21 cellular contexts compared by ENCODE assay signal in the genomic region with DNA sequence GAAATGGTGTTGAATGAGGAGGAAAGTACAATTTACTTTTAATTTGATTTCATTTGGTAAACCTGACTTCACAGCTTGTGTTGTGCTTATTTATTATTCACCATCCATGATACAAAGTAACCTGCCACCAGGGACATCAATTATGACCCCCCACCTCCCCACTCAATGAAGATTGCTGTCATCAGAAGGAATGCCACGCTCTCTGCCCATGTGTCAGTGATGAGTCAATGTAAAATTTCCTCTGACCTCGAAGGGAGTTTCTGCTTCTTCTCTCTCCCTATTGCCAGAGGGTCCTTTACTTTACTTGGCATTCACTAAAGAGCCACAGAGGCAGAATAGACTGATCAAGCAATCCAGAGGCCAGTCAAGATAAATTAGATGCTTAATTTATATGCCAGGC.
DNase-seq lines count a peak whose midpoint lies in the region; ATAC-seq and TF ChIP-seq lines count a peak whose summit lies in the region.
"Had no signal": no experiment of that assay in that cellular context is flagged by ENCODE, and none has a peak within 500 bp of the region (broad histone marks: within the 10 kb centered on the region; RNA-seq: fewer than 3 reads in every experiment).

No MANE protein-coding gene starts in this region.

- ATAC-seq in HG02763 (IDR thresholded peaks at IDR 0.05; ENCODE audit: unreplicated experiment) = no peak
- ATAC-seq: left lobe of liver, mucosa of descending colon, sciatic nerve had no signal

- no peaks in the 10 kb centered on the region for H3K36me3 ChIP-seq in Karpas-422 (ENCODE audit: insufficient read depth, low read length)
- no peaks in the 10 kb centered on the region for H3K36me3 ChIP-seq in neuronal stem cell (replicated peaks in 1 of 2; ENCODE audit: control insufficient read depth in 2 of 2, insufficient read depth in 2 of 2, low read length in 2 of 2)
- H3K36me3 ChIP-seq: uterus had no signal

- H4K20me1 ChIP-seq in Karpas-422 (ENCODE audit: insufficient read depth, low read depth, low read length) = no peaks in the 10 kb centered on the region

- no peak overlapping the region for H3K23ac ChIP-seq in neuronal stem cell (ENCODE audit: low read depth, low read length, poor library complexity)

- H3K4me3 ChIP-seq in AG10803 (ENCODE audit: low read length) (no peak overlapping the region), Karpas-422 (ENCODE audit: low read length) (no peak overlapping the region), neuronal stem cell (ENCODE audit: low read length in 2 of 2) (no peak overlapping the region)
- H3K4me3 ChIP-seq: mucosa of descending colon, SK-N-MC, uterus had no signal

- H3K79me1 ChIP-seq in neuronal stem cell (ENCODE audit: low read depth, low read length) = no peaks in the 10 kb centered on the region

- no peaks in the 10 kb centered on the region for H3K4me1 ChIP-seq in Karpas-422 (ENCODE audit: low read length)
- no peaks in the 10 kb centered on the region for H3K4me1 ChIP-seq in neuronal stem cell (ENCODE audit: control insufficient read depth in 2 of 2, insufficient read depth in 1 of 2, low read depth in 1 of 2, low read length in 2 of 2)
- H3K4me1 ChIP-seq: uterus had no signal

- no peak overlapping the region for H2AK5ac ChIP-seq in neuronal stem cell (ENCODE audit: low read depth, low read length)

- H2BK120ac ChIP-seq in neuronal stem cell (ENCODE audit: low read depth, low read length) = no peak overlapping the region

- no peak overlapping the region for H3K18ac ChIP-seq in neuronal stem cell (ENCODE audit: low read length)

- H2BK12ac ChIP-seq in neuronal stem cell (ENCODE audit: low read length) = no peak overlapping the region

- H3K27me3 ChIP-seq in Karpas-422 (ENCODE audit: low read length) (no peaks in the 10 kb centered on the region), neuronal stem cell (ENCODE audit: control insufficient read depth in 3 of 3, insufficient read depth in 3 of 3, low read depth in 1 of 3, low read length in 3 of 3) (no peaks in the 10 kb centered on the region)
- H3K27me3 ChIP-seq: uterus had no signal

- H3K4me2 ChIP-seq in Karpas-422 (ENCODE audit: low read depth, low read length, poor library complexity, severe bottlenecking) (no peak overlapping the region), neuronal stem cell (ENCODE audit: insufficient read depth, low read length, poor library complexity, severe bottlenecking) (no peak overlapping the region)

- TF ChIP-seq CTCF in AG10803 (conservative IDR thresholded peaks at IDR 0.05; ENCODE audit: low read length) = no peak

- no peak overlapping the region for H2BK15ac ChIP-seq in neuronal stem cell (ENCODE audit: low read length)

- no peaks in the 10 kb centered on the region for H3K79me2 ChIP-seq in Karpas-422 (ENCODE audit: low read length)

- DNase-seq in AG10803 (ENCODE audit: low read depth) = peak; percentile 26
- DNase-seq in Karpas-422 = no peak
- peak; percentile 5 for DNase-seq in astrocyte of the hippocampus (ENCODE audit: low read depth, low spot score)
- DNase-seq in islet precursor cell = peak; percentile 60
- no peak for DNase-seq in neuronal stem cell (ENCODE audit: low spot score)
- no peak for DNase-seq in pons (ENCODE audit: low spot score)
- DNase-seq in CD1c-positive myeloid dendritic cell (ENCODE audit: extremely low spot score) = no peak
- DNase-seq: activated CD4-positive, alpha-beta T cell treated with anti-CD3 and anti-CD28 coated beads, Interleukin-2, amount 50 U/mL, for 1 hour; activated naive CD4-positive, alpha-beta T cell treated with Interleukin-2 at 50 U/mL for 16 hours; CD8-positive, alpha-beta memory T cell; dermis blood vessel endothelial cell; mucosa of descending colon; NCI-H2081 treated with DMSO at 0.1 percent for 48 hours; NCI-H526; nucleus accumbens; stimulated activated CD4-positive, alpha-beta T cell treated with anti-CD3 and anti-CD28 coated beads, Interleukin-4, amount 100 ng/mL, for 1 hour; uterus had no signal

- WGBS in neuronal stem cell (ENCODE audit: extremely low coverage in 2 of 2, insufficient read length in 2 of 2, insufficient replicate concordance in 1 of 2), 2 donors = no CpG with 5 or more reads among the region's 2 CpGs

- no peak overlapping the region for H4K91ac ChIP-seq in neuronal stem cell (ENCODE audit: low read depth, low read length, poor library complexity)

- no peak overlapping the region for H3K4ac ChIP-seq in neuronal stem cell (ENCODE audit: low read length)

- H2AFZ ChIP-seq in Karpas-422 (ENCODE audit: low read length) = peak overlapping the region; percentile 28; the same call in 1 of the 2 replicates
- no peak overlapping the region for H2AFZ ChIP-seq in neuronal stem cell (ENCODE audit: low read length)

- no peak overlapping the region for H2BK5ac ChIP-seq in neuronal stem cell (ENCODE audit: low read length)

- no peak overlapping the region for H3K9ac ChIP-seq in Karpas-422 (ENCODE audit: low read length)
- H3K9ac ChIP-seq in neuronal stem cell (ENCODE audit: low read depth, low read length, poor library complexity) = no peak overlapping the region

- H3K9me3 ChIP-seq in Karpas-422 (ENCODE audit: low read length) (no peaks in the 10 kb centered on the region), neuronal stem cell (replicated peaks in 1 of 2; ENCODE audit: control insufficient read depth in 2 of 2, insufficient read depth in 1 of 2, low read depth in 1 of 2, low read length in 2 of 2) (no peaks in the 10 kb centered on the region)
- H3K9me3 ChIP-seq: mucosa of descending colon, uterus had no signal

- H3K27ac ChIP-seq in Karpas-422 (ENCODE audit: low read length) (no peak overlapping the region), neuronal stem cell (replicated peaks; ENCODE audit: low read length) (no peak overlapping the region)
- H3K27ac ChIP-seq: SK-N-MC, uterus had no signal

- no peak overlapping the region for H4K8ac ChIP-seq in neuronal stem cell (ENCODE audit: low read depth, low read length)

- no peak overlapping the region for H3K14ac ChIP-seq in neuronal stem cell (ENCODE audit: low read length)

- H3K9me2 ChIP-seq in Karpas-422 (replicated peaks; ENCODE audit: insufficient read depth, low read length) = 0 out of 2 replicates have a peak, but pooled peaks cover 6% of the 10 kb centered on the region

Comparison
In these comparisons a context has a peak if more than half of its experiments do, and no peak if none do; other contexts are left out.
1. DNase-seq: peak in AG10803 (single experiment), astrocyte of the hippocampus (single experiment) and islet precursor cell (single experiment); none in Karpas-422 (single experiment), neuronal stem cell (single experiment), pons (single experiment) and CD1c-positive myeloid dendritic cell (single experiment).